ENCODE assay signal across 14 cellular contexts in genomic region chr2:130233066-130233465, GRCh38. TPM values are rescaled to one million over a fixed set of nuclear protein-coding genes. Genes with fewer than 3 reads are reported as not detected.
"Had no signal": no experiment of that assay in that cellular context is flagged by ENCODE, and none has a peak within 500 bp of the region (broad histone marks: within the 10 kb centered on the region; RNA-seq: fewer than 3 reads in every experiment).

No MANE protein-coding gene starts in this region.

RNA-seq across cellular contexts. Expression of gene TUBA3E, which starts 34.8 kb away (rescaled TPM):
- total RNA-seq: activated B cell treated with CpG ODN at 0.5 μM for 24 hours; activated CD4-positive, alpha-beta memory T cell treated with anti-CD3 and anti-CD28 coated beads for 36 hours; activated CD4-positive, alpha-beta memory T cell treated with anti-CD3 and anti-CD28 coated beads, Interleukin-2, amount 10 ng/mL, durations not matched to agents 7 days and 5 days; activated CD4-positive, alpha-beta T cell treated with anti-CD3 and anti-CD28 coated beads for 36 hours; activated CD4-positive, alpha-beta T cell treated with anti-CD3 and anti-CD28 coated beads, Interleukin-2, amount 10 ng/mL, durations not matched to agents 24 days and 14 days; activated CD4-positive, alpha-beta T cell treated with anti-CD3 and anti-CD28 coated beads, Interleukin-2, amount 10 ng/mL, durations not matched to agents 7 days and 5 days; activated CD8-positive, alpha-beta memory T cell treated with anti-CD3 and anti-CD28 coated beads for 36 hours; activated CD8-positive, alpha-beta memory T cell treated with anti-CD3 and anti-CD28 coated beads, Interleukin-2, amount 10 ng/mL, durations not matched to agents 7 days and 5 days; activated CD8-positive, alpha-beta T cell treated with anti-CD3 and anti-CD28 coated beads, Interleukin-2, amount 10 ng/mL, durations not matched to agents 7 days and 5 days; T-cell; T-helper 1 cell treated with Interleukin-12 subunit alpha and Interleukin-12 subunit beta and Interleukin-4 antibody, amounts not matched to agents 30 ng/mL and 1 ng/mL, for 36 hours; T-helper 17 cell; T-helper 2 cell treated with Interferon-gamma antibody and Interleukin-4, amounts not matched to agents 100 ng/mL and 5 ng/mL, for 36 hours; WTC11 had no signal
